ENCODE assay signal across 16 cellular contexts in genomic region chr9:126962336-126962735, GRCh38.
"Had no signal": no experiment of that assay in that cellular context is flagged by ENCODE, and none has a peak within 500 bp of the region (broad histone marks: within the 10 kb centered on the region; RNA-seq: fewer than 3 reads in every experiment).

No MANE protein-coding gene starts in this region.

- H3K36me3 Mint-ChIP-seq: stimulated activated effector memory CD8-positive, alpha-beta T cell treated with anti-CD3 and anti-CD28 coated beads, Interleukin-12 subunit alpha, Interleukin-12 subunit beta, amount 100 ng/mL, for 72 hours had no signal

- H3K27ac Mint-ChIP-seq: activated CD4-positive, alpha-beta memory T cell treated with anti-CD3 and anti-CD28 coated beads, Interleukin-2, amount 10 ng/mL, durations not matched to agents 7 days and 5 days; stimulated activated effector memory CD8-positive, alpha-beta T cell treated with anti-CD3 and anti-CD28 coated beads, Interleukin-12 subunit alpha, Interleukin-12 subunit beta, amount 100 ng/mL, for 72 hours; T-cell had no signal

- DNase-seq: activated CD4-positive, alpha-beta memory T cell treated with anti-CD3 and anti-CD28 coated beads, Interleukin-2, amount 10 ng/mL, durations not matched to agents 7 days and 5 days; activated CD4-positive, alpha-beta T cell treated with anti-CD3 and anti-CD28 coated beads for 48 hours; activated CD4-positive, CD25-positive, alpha-beta regulatory T cell; activated naive CD4-positive, alpha-beta T cell treated with anti-CD3 and anti-CD28 coated beads, Interleukin-2, amount 50 U/mL, for 16 hours; activated T-cell treated with anti-CD3 and anti-CD28 coated beads, Interleukin-2, amount 50 U/mL, for 4 hours; dermis blood vessel endothelial cell; effector memory CD4-positive, alpha-beta T cell; hippocampal formation; occipital lobe; right lobe of liver; SHP77 treated with DMSO at 0.1 percent for 48 hours; stimulated activated CD4-positive, alpha-beta T cell treated with anti-CD3 and anti-CD28 coated beads, Interleukin-4, amount 100 ng/mL, for 24 hours; stomach; T-cell had no signal

- ATAC-seq: activated T-cell treated with anti-CD3 and anti-CD28 coated beads, Interleukin-2, amount 50 U/mL, for 4 hours; right lobe of liver; SK-N-SH treated with all-trans-retinoic acid at 6 μM for 48 hours; stimulated activated effector memory CD8-positive, alpha-beta T cell treated with anti-CD3 and anti-CD28 coated beads, Interleukin-12 subunit alpha, Interleukin-12 subunit beta, amount 100 ng/mL, for 72 hours; T-cell had no signal

- H3K4me1 ChIP-seq: right lobe of liver had no signal

- H3K9me3 ChIP-seq: right lobe of liver, stomach had no signal

- H3K4me3 Mint-ChIP-seq: activated CD4-positive, alpha-beta memory T cell treated with anti-CD3 and anti-CD28 coated beads, Interleukin-2, amount 10 ng/mL, durations not matched to agents 7 days and 5 days; activated T-cell treated with anti-CD3 and anti-CD28 coated beads, Interleukin-2, amount 50 U/mL, for 4 hours; stimulated activated effector memory CD8-positive, alpha-beta T cell treated with anti-CD3 and anti-CD28 coated beads, Interleukin-12 subunit alpha, Interleukin-12 subunit beta, amount 100 ng/mL, for 72 hours; T-cell had no signal

- H3K27me3 ChIP-seq: right lobe of liver, stomach had no signal

- H3K4me3 ChIP-seq: right lobe of liver, stomach had no signal

- H3K9me3 Mint-ChIP-seq: activated CD4-positive, alpha-beta memory T cell treated with anti-CD3 and anti-CD28 coated beads, Interleukin-2, amount 10 ng/mL, durations not matched to agents 7 days and 5 days; activated T-cell treated with anti-CD3 and anti-CD28 coated beads, Interleukin-2, amount 50 U/mL, for 4 hours; stimulated activated effector memory CD8-positive, alpha-beta T cell treated with anti-CD3 and anti-CD28 coated beads, Interleukin-12 subunit alpha, Interleukin-12 subunit beta, amount 100 ng/mL, for 72 hours; T-cell had no signal

- H3K27ac ChIP-seq: right lobe of liver, stomach had no signal
